ENCODE assay signal across 1 cellular context in the genomic region with DNA sequence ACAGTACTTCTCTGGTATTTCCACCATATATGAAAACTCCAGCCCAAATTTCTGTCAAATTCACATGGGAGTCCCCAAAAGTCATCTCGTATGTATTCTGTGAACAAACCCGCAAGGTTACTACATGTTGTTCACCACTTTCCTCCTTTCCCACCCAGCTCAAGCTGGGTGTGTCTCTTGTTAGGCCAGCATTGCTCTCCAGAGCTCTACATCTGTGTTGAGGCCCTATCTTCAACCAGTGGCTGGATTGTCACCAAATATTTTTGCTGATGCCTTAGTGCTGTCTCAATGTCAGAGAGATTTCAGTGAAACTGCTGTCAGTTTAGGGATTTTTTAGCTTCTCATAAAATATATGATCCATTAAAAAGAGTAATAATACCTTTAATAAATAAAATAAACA.
TF ChIP-seq lines count a peak whose summit lies in the region.

No MANE protein-coding gene starts in this region.

TF ChIP-seq in IMR-90, 13 proteins besides CTCF, POLR2A, EP300 and RAD21 (continued from another document):
- TF ChIP-seq, protein P1, sequence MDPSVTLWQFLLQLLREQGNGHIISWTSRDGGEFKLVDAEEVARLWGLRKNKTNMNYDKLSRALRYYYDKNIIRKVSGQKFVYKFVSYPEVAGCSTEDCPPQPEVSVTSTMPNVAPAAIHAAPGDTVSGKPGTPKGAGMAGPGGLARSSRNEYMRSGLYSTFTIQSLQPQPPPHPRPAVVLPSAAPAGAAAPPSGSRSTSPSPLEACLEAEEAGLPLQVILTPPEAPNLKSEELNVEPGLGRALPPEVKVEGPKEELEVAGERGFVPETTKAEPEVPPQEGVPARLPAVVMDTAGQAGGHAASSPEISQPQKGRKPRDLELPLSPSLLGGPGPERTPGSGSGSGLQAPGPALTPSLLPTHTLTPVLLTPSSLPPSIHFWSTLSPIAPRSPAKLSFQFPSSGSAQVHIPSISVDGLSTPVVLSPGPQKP (IDR thresholded peaks at IDR 0.05; ENCODE audit: borderline replicate concordance, low read depth, low read length), result no peak
- no peak for TF ChIP-seq NFE2L2 (IDR thresholded peaks at IDR 0.05; ENCODE audit: low read depth, low read length)
- no peak for TF ChIP-seq FOS (IDR thresholded peaks at IDR 0.05; ENCODE audit: low read depth, low read length)
- no peak for TF ChIP-seq RFX5 (IDR thresholded peaks at IDR 0.05; ENCODE audit: low read depth, low read length)
- TF ChIP-seq, protein P2, sequence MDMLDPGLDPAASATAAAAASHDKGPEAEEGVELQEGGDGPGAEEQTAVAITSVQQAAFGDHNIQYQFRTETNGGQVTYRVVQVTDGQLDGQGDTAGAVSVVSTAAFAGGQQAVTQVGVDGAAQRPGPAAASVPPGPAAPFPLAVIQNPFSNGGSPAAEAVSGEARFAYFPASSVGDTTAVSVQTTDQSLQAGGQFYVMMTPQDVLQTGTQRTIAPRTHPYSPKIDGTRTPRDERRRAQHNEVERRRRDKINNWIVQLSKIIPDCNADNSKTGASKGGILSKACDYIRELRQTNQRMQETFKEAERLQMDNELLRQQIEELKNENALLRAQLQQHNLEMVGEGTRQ (IDR thresholded peaks at IDR 0.05; ENCODE audit: low read depth, low read length), result no peak
- TF ChIP-seq RCOR1 (IDR thresholded peaks at IDR 0.05; ENCODE audit: insufficient replicate concordance, low read length), result no peak
- no peak for TF ChIP-seq MAZ (IDR thresholded peaks at IDR 0.05; ENCODE audit: borderline replicate concordance, low read depth, low read length)
- TF ChIP-seq CHD1 (IDR thresholded peaks at IDR 0.05; ENCODE audit: low read depth, low read length), result no peak
- no peak for TF ChIP-seq SMC3 (IDR thresholded peaks at IDR 0.05; ENCODE audit: low read depth, low read length)
